In genomic region chrX:147912093-147912801, GRCh38 we compare ENCODE assay signal across 8 cellular contexts. TPM values are rescaled to one million over a fixed set of nuclear protein-coding genes. Genes with fewer than 3 reads are reported as not detected.
DNase-seq lines count a peak whose midpoint lies in the region; ATAC-seq and TF ChIP-seq lines count a peak whose summit lies in the region.

No MANE protein-coding gene starts in this region.

- H3K4me1 ChIP-seq in hepatocyte (ENCODE audit: insufficient read depth), result no peaks in the 10 kb centered on the region
- no peaks in the 10 kb centered on the region for H3K4me1 ChIP-seq in rectal smooth muscle tissue (ENCODE audit: control insufficient read depth, insufficient read depth, low read length)

- DNase-seq in DMS79 (lab: John Stamatoyannopoulos, UW), result peak; percentile 16
- DNase-seq in SK-MEL-5 (ENCODE audit: low read depth, low spot score), result peak; percentile 41
- peak; percentile 56 for DNase-seq in astrocyte of the hippocampus (ENCODE audit: low read depth, low spot score)
- DNase-seq in hepatocyte (ENCODE audit: low spot score), result peak; percentile 35
- DNase-seq in middle frontal gyrus (ENCODE audit: extremely low spot score, low spot score), result no peak

- peak overlapping the region; percentile 98 for H3K27ac ChIP-seq in hepatocyte
- H3K27ac ChIP-seq in rectal smooth muscle tissue (ENCODE audit: low read depth, low read length), result peak overlapping the region; percentile 82

- H3K4me3 ChIP-seq in hepatocyte (peak overlapping the region; percentile 73), rectal smooth muscle tissue (ENCODE audit: low read length) (peak overlapping the region; percentile 81)

- 37% methylated on average over 43 of the region's 58 CpGs for WGBS in hepatocyte (ENCODE audit: low lambda C conversion rate, missing lambda C conversion rate)

- no peaks in the 10 kb centered on the region for H3K36me3 ChIP-seq in hepatocyte (replicated peaks; ENCODE audit: insufficient read depth, low read depth)
- no peaks in the 10 kb centered on the region for H3K36me3 ChIP-seq in rectal smooth muscle tissue (ENCODE audit: control insufficient read depth, insufficient read depth, low read length)

- TF ChIP-seq CTCF in hepatocyte (IDR thresholded peaks at IDR 0.05; ENCODE audit: poor library complexity), result no peak

- in situ Hi-C loops in SK-MEL-5 (cut with HindIII; ENCODE audit: low pct_unique_long_range_greater_than_20kb, low sequenced_read_pairs), result no loop called here

- H3K9me3 ChIP-seq in hepatocyte (ENCODE audit: low read depth), result no peaks in the 10 kb centered on the region

- H3K9me2 ChIP-seq in hepatocyte (replicated peaks; ENCODE audit: insufficient read depth), result no peaks in the 10 kb centered on the region

- peaks cover 49% of the 10 kb centered on the region for H3K79me2 ChIP-seq in hepatocyte

- peak; percentile 26 for ATAC-seq in GM19463 (IDR thresholded peaks at IDR 0.05; ENCODE audit: unreplicated experiment)
- ATAC-seq in HG03521 (IDR thresholded peaks at IDR 0.05; ENCODE audit: unreplicated experiment), result peak; percentile 22

- peak overlapping the region; percentile 76 for H3K4me2 ChIP-seq in hepatocyte

- H3K9ac ChIP-seq in rectal smooth muscle tissue (ENCODE audit: low read length), result peak overlapping the region; percentile 45

- H4K20me1 ChIP-seq in hepatocyte (ENCODE audit: insufficient read depth, poor library complexity, severe bottlenecking), result peaks cover 18% of the 10 kb centered on the region

- no peaks in the 10 kb centered on the region for H3K27me3 ChIP-seq in hepatocyte
- no peaks in the 10 kb centered on the region for H3K27me3 ChIP-seq in rectal smooth muscle tissue (ENCODE audit: control insufficient read depth, insufficient read depth, low read length)

- H2AFZ ChIP-seq in hepatocyte, result no peak overlapping the region

RNA-seq across cellular contexts. Expression of gene FMR1, which starts 0.5 kb away (rescaled TPM):
- 21.5 and 24.9 TPM in 2 replicates for total RNA-seq in SK-MEL-5 (2014; rRNA removed; shearing (Covaris generic))
- 24.5 and 28.9 TPM in 2 replicates for polyA plus RNA-seq in SK-MEL-5 (2015; cell fraction: cytosol; rRNA removed)
- 63.6 and 80.8 TPM in 2 replicates for polyA plus RNA-seq in SK-MEL-5 (2015; cell fraction: nucleus; rRNA removed)
- 51.5 and 53.6 TPM in 2 replicates for total RNA-seq in hepatocyte
- polyA plus RNA-seq in hepatocyte, result 35.1 and 40.5 TPM in 2 replicates
